8 cellular contexts compared by ENCODE assay signal in the genomic region with DNA sequence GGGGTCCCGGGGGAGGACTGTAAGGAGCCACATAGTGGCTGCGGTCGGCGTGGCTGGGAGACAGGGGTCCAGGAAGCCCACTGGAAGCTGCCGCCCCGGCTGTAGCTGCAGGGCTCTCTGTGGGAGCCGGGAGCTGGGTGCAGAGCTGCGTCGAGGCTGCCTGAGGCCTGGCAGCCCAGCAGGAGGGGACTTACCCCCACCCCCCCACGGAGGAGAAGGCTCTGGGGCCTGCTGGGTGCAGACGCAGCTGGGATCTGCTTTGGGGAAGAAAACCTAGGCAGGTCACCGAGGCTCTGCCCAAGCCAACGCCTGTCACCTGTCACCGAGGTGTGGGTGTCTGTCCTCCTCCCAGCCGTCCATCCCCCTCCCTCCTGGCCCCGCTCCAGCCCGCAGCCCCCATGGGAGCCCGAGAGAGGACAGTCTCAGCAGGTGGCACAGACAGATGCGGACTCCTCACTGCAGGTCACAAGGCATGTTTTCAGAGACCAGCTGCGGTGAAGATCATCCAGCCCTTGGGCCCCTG. TPM values are rescaled to one million over a fixed set of nuclear protein-coding genes. Genes with fewer than 3 reads are reported as not detected.
DNase-seq lines count a peak whose midpoint lies in the region; ATAC-seq and TF ChIP-seq lines count a peak whose summit lies in the region.

No MANE protein-coding gene starts in this region.

- no peak for TF ChIP-seq CTCF in mucosa of descending colon (IDR thresholded peaks at IDR 0.05)

- peak overlapping the region; percentile 28 for H3K4me3 ChIP-seq in SK-N-MC
- no peak overlapping the region for H3K4me3 ChIP-seq in mucosa of descending colon

- intact Hi-C loops in mucosa of descending colon (cut with DNase I, micrococcal nuclease) = no loop called here

- DNase-seq in SK-N-MC (ENCODE audit: low read depth, low spot score) (no peak), mucosa of descending colon (peak in 2 of 3 donors; percentile 75 to 79), GM19240 (ENCODE audit: insufficient read length, low spot score) (no peak), retina (no peak), iPS-NIHi11 (ENCODE audit: low spot score) (no peak)

- H3K9me3 ChIP-seq in SK-N-MC (ENCODE audit: low read depth, low read length) (no peaks in the 10 kb centered on the region), mucosa of descending colon (no peaks in the 10 kb centered on the region)

- H3K36me3 ChIP-seq in SK-N-MC (ENCODE audit: insufficient read depth, low read length) = no peaks in the 10 kb centered on the region
- no peaks in the 10 kb centered on the region for H3K36me3 ChIP-seq in mucosa of descending colon (ENCODE audit: low read depth)

- H3K27ac ChIP-seq in SK-N-MC = peak overlapping the region; percentile 85

- ATAC-seq in GM18861 (IDR thresholded peaks at IDR 0.05; ENCODE audit: unreplicated experiment) (peak; percentile 50), HG02943 (IDR thresholded peaks at IDR 0.05; ENCODE audit: low read depth, unreplicated experiment) (peak; percentile 44), mucosa of descending colon (no peak), HG03159 (IDR thresholded peaks at IDR 0.05; ENCODE audit: unreplicated experiment) (no peak)

- H3K9ac ChIP-seq in SK-N-MC (ENCODE audit: insufficient read length) = peak overlapping the region; percentile 51

- peaks cover 51% of the 10 kb centered on the region for H3K4me1 ChIP-seq in mucosa of descending colon (ENCODE audit: low read depth)

RNA-seq across cellular contexts. Expression of a gene that starts 25.2 kb away (rescaled TPM):
- 10 to 100 TPM; 37.7 to 55.6 (median 41.7) TPM for total RNA-seq in mucosa of descending colon

Comparison
In these comparisons a context has a peak if more than half of its experiments do, and no peak if none do; other contexts are left out.
1. ATAC-seq: peak in GM18861 (single experiment) and HG02943 (single experiment); none in mucosa of descending colon (single experiment) and HG03159 (single experiment).
2. DNase-seq: peak in mucosa of descending colon (2 of 3); none in SK-N-MC (single experiment), GM19240 (single experiment), retina (single experiment) and iPS-NIHi11 (single experiment).